In genomic region chr16:74296465-74297295, GRCh38 we compare ENCODE assay signal across 8 cellular contexts. TPM values are rescaled to one million over a fixed set of nuclear protein-coding genes. Genes with fewer than 3 reads are reported as not detected.
DNase-seq lines count a peak whose midpoint lies in the region; ATAC-seq and TF ChIP-seq lines count a peak whose summit lies in the region.

TSS of gene PSMD7 (plus strand) at chr16:74296814. CDS start at chr16:74296915, 101 bp downstream.

- H3K9me3 Mint-ChIP-seq in GM23338: peaks cover 8% of the 10 kb centered on the region; the same call in 2 of the 3 replicates
- no peaks in the 10 kb centered on the region for H3K9me3 Mint-ChIP-seq in activated T-helper 17 cell treated with anti-CD3 and anti-CD28 coated beads, Interleukin-2, amount 50 U/mL, for 72 hours
- peaks cover 0 to 4% (median 0%) of the 10 kb centered on the region in 11 donors for H3K9me3 Mint-ChIP-seq in naive thymus-derived CD4-positive, alpha-beta T cell
- H3K9me3 Mint-ChIP-seq in stimulated activated memory B cell treated with anti-CD40 and anti-IgM and Interleukin-4, amounts not matched to agents 10 μg/mL and 1 μg/mL and 100 μg/mL, for 72 hours: peaks cover 4% of the 10 kb centered on the region

- peak; percentile 94 for DNase-seq in Daoy (ENCODE audit: low read depth)
- DNase-seq in GM23338 (ENCODE audit: low spot score): peak; percentile 96
- DNase-seq in Kasumi-1 (lab: John Stamatoyannopoulos, UW): peak; percentile 89 to 92
- DNase-seq in RWPE1 (ENCODE audit: low spot score): peak; percentile 83
- DNase-seq in fibroblast of lung (ENCODE audit: low read depth in 2 of 2): peak; percentile 90
- peak; percentile 82 to 93 (median 90) for DNase-seq in naive thymus-derived CD4-positive, alpha-beta T cell

- H3K36me3 Mint-ChIP-seq in GM23338 (ENCODE audit: low read depth): peaks cover 44% of the 10 kb centered on the region
- H3K36me3 Mint-ChIP-seq in activated T-helper 17 cell treated with anti-CD3 and anti-CD28 coated beads, Interleukin-2, amount 50 U/mL, for 72 hours (ENCODE audit: low read depth): peaks cover 57% of the 10 kb centered on the region
- H3K36me3 Mint-ChIP-seq in naive thymus-derived CD4-positive, alpha-beta T cell: peaks cover 9 to 21% (median 16%) of the 10 kb centered on the region in 5 donors
- peaks cover 25% of the 10 kb centered on the region for H3K36me3 Mint-ChIP-seq in stimulated activated memory B cell treated with anti-CD40 and anti-IgM and Interleukin-4, amounts not matched to agents 10 μg/mL and 1 μg/mL and 100 μg/mL, for 72 hours

- H3K27ac Mint-ChIP-seq in GM23338: peak within 1 kb of the TSS; percentile 99
- H3K27ac Mint-ChIP-seq in activated T-helper 17 cell treated with anti-CD3 and anti-CD28 coated beads, Interleukin-2, amount 50 U/mL, for 72 hours: peak within 1 kb of the TSS; percentile 98
- peak within 1 kb of the TSS; percentile 93 to 100 (median 98) for H3K27ac Mint-ChIP-seq in naive thymus-derived CD4-positive, alpha-beta T cell
- peak within 1 kb of the TSS; percentile 98 for H3K27ac Mint-ChIP-seq in stimulated activated memory B cell treated with anti-CD40 and anti-IgM and Interleukin-4, amounts not matched to agents 10 μg/mL and 1 μg/mL and 100 μg/mL, for 72 hours

- H3K9me3 ChIP-seq in fibroblast of lung (ENCODE audit: control insufficient read depth, insufficient read depth, low read depth, low read length): no peaks in the 10 kb centered on the region
- no peaks in the 10 kb centered on the region for H3K9me3 ChIP-seq in naive thymus-derived CD4-positive, alpha-beta T cell (ENCODE audit: control insufficient read depth in 2 of 3, low read length in 3 of 3)

- intact Hi-C loops in naive thymus-derived CD4-positive, alpha-beta T cell (cut with micrococcal nuclease): loop anchor here (1.0 to 10.0 kb wide), 14 partner anchors 72 to 1632 kb away; partner anchors contain the start of genes GLG1 (in 2 of the 2), MLKL (in 2 of the 2), RFWD3 (in 2 of the 2) and TMEM170A (in 2 of the 2)

- no peaks in the 10 kb centered on the region for H3K9me2 ChIP-seq in GM23338 (ENCODE audit: insufficient read depth)

- H3K27me3 ChIP-seq in GM23338 (ENCODE audit: insufficient read depth): no peaks in the 10 kb centered on the region
- H3K27me3 ChIP-seq in fibroblast of lung (ENCODE audit: control insufficient read depth, insufficient read depth, low read length): no peaks in the 10 kb centered on the region
- no peaks in the 10 kb centered on the region for H3K27me3 ChIP-seq in naive thymus-derived CD4-positive, alpha-beta T cell (ENCODE audit: control insufficient read depth in 2 of 2, insufficient read depth in 2 of 2, low read length in 2 of 2)

- H3K79me2 ChIP-seq in GM23338 (replicated peaks; ENCODE audit: insufficient read depth) (peaks cover 34% of the 10 kb centered on the region), fibroblast of lung (ENCODE audit: control insufficient read depth, insufficient read depth, low read length) (peaks cover 39% of the 10 kb centered on the region)

- H3F3A ChIP-seq in GM23338 (replicated peaks; ENCODE audit: low read depth): 0 out of 2 replicates have a peak, but pooled peaks cover 6% of the 10 kb centered on the region

- H4K20me1 ChIP-seq in GM23338 (replicated peaks; ENCODE audit: insufficient read depth) (peaks cover 26% of the 10 kb centered on the region), fibroblast of lung (ENCODE audit: control insufficient read depth, extremely low read depth, insufficient read depth, low read length) (no peaks in the 10 kb centered on the region)

- H3K4me3 ChIP-seq in GM23338 (peak within 1 kb of the TSS; percentile 96), fibroblast of lung (replicated peaks in 1 of 4; ENCODE audit: control extremely low read depth in 1 of 4, insufficient read depth in 1 of 4, low read depth in 3 of 4, low read length in 4 of 4) (peak within 1 kb of the TSS; percentile 68 to 100 (median 92))
- H3K4me3 ChIP-seq in naive thymus-derived CD4-positive, alpha-beta T cell (ENCODE audit: low read length): peak within 1 kb of the TSS; percentile 86

- TF ChIP-seq CTCF in GM23338 (conservative IDR thresholded peaks at IDR 0.05; ENCODE audit: low read depth in 2 of 2) (no peak), RWPE1 (conservative IDR thresholded peaks at IDR 0.05; ENCODE audit: low read depth) (no peak), fibroblast of lung (conservative IDR thresholded peaks at IDR 0.05 in 1 of 2, IDR thresholded peaks at IDR 0.05 in 1 of 2; ENCODE audit: low read depth in 1 of 2, low read length in 2 of 2) (no peak)

- H3K36me3 ChIP-seq in GM23338 (ENCODE audit: insufficient read depth) (peaks cover 24% of the 10 kb centered on the region), fibroblast of lung (ENCODE audit: control insufficient read depth, insufficient read depth, low read length) (peaks cover 5% of the 10 kb centered on the region)
- H3K36me3 ChIP-seq in naive thymus-derived CD4-positive, alpha-beta T cell (ENCODE audit: control insufficient read depth in 2 of 3, insufficient read depth in 3 of 3, low read length in 3 of 3): peaks cover 10 to 29% (median 23%) of the 10 kb centered on the region in 3 experiments

- H3K9ac ChIP-seq in fibroblast of lung (ENCODE audit: insufficient read depth, low read length): peak within 1 kb of the TSS; percentile 97

- H3K27ac ChIP-seq in GM23338 (ENCODE audit: low read depth) (peak within 1 kb of the TSS; percentile 85), RWPE1 (peak within 1 kb of the TSS; percentile 90), fibroblast of lung (ENCODE audit: insufficient read depth, low read length) (peak within 1 kb of the TSS; percentile 96)
- H3K27ac ChIP-seq in naive thymus-derived CD4-positive, alpha-beta T cell (ENCODE audit: low read depth, low read length): peak within 1 kb of the TSS; percentile 96

- CTCF ChIA-PET in RWPE1 (lab: Yijun Ruan, JAX): interaction anchor here (0.6 kb wide), 2 partner anchors 403 to 562 kb away, joined by 3 to 5 read pairs; no protein-coding TSS in a partner anchor
- CTCF ChIA-PET in naive thymus-derived CD4-positive, alpha-beta T cell (lab: Charles Lee): interaction anchor here (1.6 kb wide), 1 partner anchor 11 kb away, joined by 5 read pairs; no protein-coding TSS in a partner anchor

- H2AFZ ChIP-seq in GM23338 (peak within 1 kb of the TSS; percentile 38), fibroblast of lung (ENCODE audit: low read length) (peak within 1 kb of the TSS; percentile 88)

- H3K4me1 ChIP-seq in GM23338 (ENCODE audit: insufficient read depth) (peaks cover 7% of the 10 kb centered on the region), fibroblast of lung (ENCODE audit: control insufficient read depth, extremely low read depth, insufficient read depth, low read length) (peaks cover 4% of the 10 kb centered on the region)
- H3K4me1 ChIP-seq in naive thymus-derived CD4-positive, alpha-beta T cell (ENCODE audit: control insufficient read depth in 2 of 2, insufficient read depth in 2 of 2, low read length in 2 of 2): peaks cover 22 to 25% of the 10 kb centered on the region in 2 donors

- H3K4me1 Mint-ChIP-seq in GM23338: peaks cover 7% of the 10 kb centered on the region; the same call in 2 of the 3 replicates
- H3K4me1 Mint-ChIP-seq in activated T-helper 17 cell treated with anti-CD3 and anti-CD28 coated beads, Interleukin-2, amount 50 U/mL, for 72 hours: peaks cover 15% of the 10 kb centered on the region
- peaks cover 21 to 52% (median 38%) of the 10 kb centered on the region in 7 donors for H3K4me1 Mint-ChIP-seq in naive thymus-derived CD4-positive, alpha-beta T cell
- H3K4me1 Mint-ChIP-seq in stimulated activated memory B cell treated with anti-CD40 and anti-IgM and Interleukin-4, amounts not matched to agents 10 μg/mL and 1 μg/mL and 100 μg/mL, for 72 hours: peaks cover 24% of the 10 kb centered on the region

- peak within 1 kb of the TSS; percentile 77 for H3K4me3 Mint-ChIP-seq in GM23338
- H3K4me3 Mint-ChIP-seq in activated T-helper 17 cell treated with anti-CD3 and anti-CD28 coated beads, Interleukin-2, amount 50 U/mL, for 72 hours: peak within 1 kb of the TSS; percentile 96
- peak within 1 kb of the TSS; percentile 89 to 99 (median 96) for H3K4me3 Mint-ChIP-seq in naive thymus-derived CD4-positive, alpha-beta T cell
- peak within 1 kb of the TSS; percentile 94 for H3K4me3 Mint-ChIP-seq in stimulated activated memory B cell treated with anti-CD40 and anti-IgM and Interleukin-4, amounts not matched to agents 10 μg/mL and 1 μg/mL and 100 μg/mL, for 72 hours

- H3K4me2 ChIP-seq in GM23338 (peak within 1 kb of the TSS; percentile 81), fibroblast of lung (ENCODE audit: extremely low read depth, insufficient read depth, low read length) (peak within 1 kb of the TSS; percentile 94)

- POLR2A ChIA-PET in RWPE1 (lab: Yijun Ruan, JAX; ENCODE audit: low non-redundant PET): interaction anchor here (0.6 kb wide), 1 partner anchor 69 kb away, joined by 3 read pairs; no protein-coding TSS in a partner anchor
- POLR2A ChIA-PET in naive thymus-derived CD4-positive, alpha-beta T cell (lab: Charles Lee): interaction anchor here (0.8 to 2.6 kb wide), 9 partner anchors 10 to 1355 kb away, joined by 3 to 19 read pairs (median 3); partner anchors contain the start of genes GLG1 and MLKL

- ATAC-seq in GM23338: peak; percentile 96
- ATAC-seq in activated T-helper 17 cell treated with anti-CD3 and anti-CD28 coated beads, Interleukin-2, amount 50 U/mL, for 72 hours (replicated peaks): peak; percentile 94
- peak; percentile 96 for ATAC-seq in naive thymus-derived CD4-positive, alpha-beta T cell
- peak; percentile 97 for ATAC-seq in stimulated activated memory B cell treated with anti-CD40 and anti-IgM and Interleukin-4, amounts not matched to agents 10 μg/mL and 1 μg/mL and 100 μg/mL, for 72 hours

- peaks cover 2% of the 10 kb centered on the region for H3K27me3 Mint-ChIP-seq in GM23338 (ENCODE audit: insufficient read depth, low read depth, poor library complexity)
- H3K27me3 Mint-ChIP-seq in activated T-helper 17 cell treated with anti-CD3 and anti-CD28 coated beads, Interleukin-2, amount 50 U/mL, for 72 hours: no peaks in the 10 kb centered on the region
- no peaks in the 10 kb centered on the region for H3K27me3 Mint-ChIP-seq in naive thymus-derived CD4-positive, alpha-beta T cell
- no peaks in the 10 kb centered on the region for H3K27me3 Mint-ChIP-seq in stimulated activated memory B cell treated with anti-CD40 and anti-IgM and Interleukin-4, amounts not matched to agents 10 μg/mL and 1 μg/mL and 100 μg/mL, for 72 hours

TF ChIP-seq in GM23338, 12 proteins besides CTCF, POLR2A, EP300 and RAD21 (continues in another document):
- TF ChIP-seq CREB1 (CRISPR knock-in tag; IDR thresholded peaks at IDR 0.05; ENCODE audit: low read depth): peak; percentile 85

RNA-seq across cellular contexts. Expression of gene PSMD7, which starts in this region (rescaled TPM):
- 103 and 121 TPM in 2 replicates for total RNA-seq in Daoy (2014; rRNA removed; shearing (Covaris generic))
- total RNA-seq in GM23338 (2014; rRNA removed; shearing (Covaris generic)): 131 and 165 TPM in 2 replicates
- polyA plus RNA-seq in GM23338 (2016; fragmentation: Nextera tagmentation; extraction: Ambion mirVana): 105 and 116 TPM in 2 replicates
- total RNA-seq in activated T-helper 17 cell treated with anti-CD3 and anti-CD28 coated beads, Interleukin-2, amount 50 U/mL, for 72 hours: 100 to 1,000 TPM in 1 of 2 donors, 10 to 100 TPM in 1; 72.7 to 120 TPM
- 62.9 and 65.9 TPM in 2 replicates for total RNA-seq in fibroblast of lung
- polyA plus RNA-seq in fibroblast of lung: 193 and 196 TPM in 2 replicates
- 131 and 148 TPM in 2 replicates for polyA plus RNA-seq in fibroblast of lung (2012)
- 15.4 and 20.2 TPM in 2 replicates for polyA minus RNA-seq in fibroblast of lung (ENCODE audit: low replicate concordance)
- total RNA-seq in naive thymus-derived CD4-positive, alpha-beta T cell: 100 to 1,000 TPM in 1 of 5 experiments, 10 to 100 TPM in 4; 61.1 to 107 (median 71.3) TPM
- polyA plus RNA-seq in naive thymus-derived CD4-positive, alpha-beta T cell: 100 to 1,000 TPM; 106 to 126 TPM

Comparison
In these comparisons a context has a peak if more than half of its experiments do, and no peak if none do; other contexts are left out.
1. Peak in every context shown above with its lines: DNase-seq, ATAC-seq, H3K4me3 ChIP-seq and H3K27ac ChIP-seq.